1 cellular context compared by ENCODE assay signal in the genomic region with DNA sequence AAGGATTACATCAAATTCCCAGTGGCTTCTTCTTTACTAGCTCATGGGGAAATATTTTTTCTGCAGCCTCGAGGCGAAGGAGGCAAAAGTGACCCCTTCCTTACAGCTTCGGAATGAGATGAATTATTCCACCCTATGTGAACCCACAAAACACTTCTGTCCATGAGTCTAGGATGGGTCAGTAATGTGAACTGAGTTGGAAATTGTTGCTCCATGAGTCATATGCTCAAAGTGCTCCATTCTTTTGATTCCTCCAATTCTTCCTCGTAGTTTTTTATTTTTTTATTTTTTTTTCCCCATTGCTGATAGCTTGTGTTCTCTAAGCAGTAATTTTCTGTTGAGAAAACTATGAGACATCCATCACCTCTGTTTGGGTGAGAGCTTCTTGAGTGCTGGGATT.
TF ChIP-seq lines count a peak whose summit lies in the region.

No MANE protein-coding gene starts in this region.

TF ChIP-seq in HCT116, 20 proteins besides CTCF, POLR2A, EP300 and RAD21 (continued from another document):
- TF ChIP-seq, protein P1, sequence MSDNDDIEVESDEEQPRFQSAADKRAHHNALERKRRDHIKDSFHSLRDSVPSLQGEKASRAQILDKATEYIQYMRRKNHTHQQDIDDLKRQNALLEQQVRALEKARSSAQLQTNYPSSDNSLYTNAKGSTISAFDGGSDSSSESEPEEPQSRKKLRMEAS (IDR thresholded peaks at IDR 0.05), result no peak
- no peak for TF ChIP-seq CEBPB (IDR thresholded peaks at IDR 0.05; ENCODE audit: low read depth)
